8 cellular contexts compared by ENCODE assay signal in the genomic region with DNA sequence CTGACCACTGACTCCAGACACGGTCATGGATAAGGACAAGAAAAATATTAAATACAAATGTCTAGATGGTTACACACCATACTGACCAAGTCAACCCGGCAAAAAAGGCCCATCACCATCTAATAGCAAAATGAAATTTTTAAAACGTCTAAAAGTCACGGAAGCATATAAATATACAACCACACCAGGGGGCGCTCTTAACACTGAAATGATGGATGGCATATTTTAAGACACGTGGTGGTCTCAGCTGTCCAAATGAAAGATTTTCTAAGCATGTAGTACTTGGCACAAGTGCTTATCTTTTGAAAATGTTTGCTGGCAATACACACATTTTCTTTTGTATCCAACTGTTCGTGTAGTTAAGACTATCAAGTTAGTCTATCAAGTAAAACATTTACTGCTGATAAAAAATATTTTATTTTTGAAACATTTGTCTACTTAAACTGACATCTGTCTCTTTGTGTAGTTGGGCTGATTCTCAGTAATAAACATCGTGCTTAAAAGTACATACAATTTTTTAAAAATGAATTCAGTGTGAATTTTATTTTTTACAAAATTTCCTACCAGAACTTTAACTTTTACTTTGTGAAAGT.
A peak's percentile ranks its signal among the peaks of the same experiment; 100 is the strongest.
DNase-seq lines count a peak whose midpoint lies in the region; ATAC-seq and TF ChIP-seq lines count a peak whose summit lies in the region.

No MANE protein-coding gene starts in this region.

- no peaks in the 10 kb centered on the region for H3K9me3 ChIP-seq in PC-3 (ENCODE audit: low read length)

- no peaks in the 10 kb centered on the region for H3F3A ChIP-seq in PC-3 (ENCODE audit: low read length, unreplicated experiment)

- intact Hi-C loops in PC-3 (cut with micrococcal nuclease) = loop anchor here (5.0 kb wide), 1 partner anchor 538 kb away; no protein-coding TSS in a partner anchor

- H3K27me3 Mint-ChIP-seq in activated naive CD8-positive, alpha-beta T cell treated with anti-CD3 and anti-CD28 coated beads, Interleukin-2, amount 50 U/mL, for 24 hours = no peaks in the 10 kb centered on the region
- H3K27me3 Mint-ChIP-seq in immature natural killer cell (ENCODE audit: low read depth in 3 of 3) = no peaks in the 10 kb centered on the region

- H3K27ac Mint-ChIP-seq in activated naive CD8-positive, alpha-beta T cell treated with anti-CD3 and anti-CD28 coated beads, Interleukin-2, amount 50 U/mL, for 24 hours = no peak overlapping the region
- no peak overlapping the region for H3K27ac Mint-ChIP-seq in immature natural killer cell

- no peaks in the 10 kb centered on the region for H3K36me3 ChIP-seq in PC-3 (ENCODE audit: low read depth, low read length)

- no TSS peak for BruUV-seq in PC-3 (replicated peaks; lab: Mats Ljungman, UMichigan)

- H3K4me3 ChIP-seq in AG10803 (ENCODE audit: low read length) = no peak overlapping the region
- H3K4me3 ChIP-seq in HL-60 (replicated peaks; ENCODE audit: insufficient read depth, low read length) = no peak overlapping the region
- no peak overlapping the region for H3K4me3 ChIP-seq in PC-3 (ENCODE audit: low read length)

- CTCF ChIA-PET in PC-3 (lab: Charles Lee) = no interaction called here

- in situ Hi-C loops in GM13977 (cut with MboI; ENCODE audit: low pct_unique_long_range_greater_than_20kb, low sequenced_read_pairs, unreplicated experiment) = no loop called here

- no peaks in the 10 kb centered on the region for H3K9me2 ChIP-seq in PC-3 (replicated peaks; ENCODE audit: low read length)

- no peaks in the 10 kb centered on the region for H4K20me1 ChIP-seq in PC-3 (ENCODE audit: low read length)

- no peaks in the 10 kb centered on the region for H3K4me1 Mint-ChIP-seq in activated naive CD8-positive, alpha-beta T cell treated with anti-CD3 and anti-CD28 coated beads, Interleukin-2, amount 50 U/mL, for 24 hours
- peaks cover 15 to 16% of the 10 kb centered on the region in 2 donors for H3K4me1 Mint-ChIP-seq in immature natural killer cell

- DNase-seq in AG10803 (ENCODE audit: low read depth) = peak; percentile 40
- peak; percentile 20 for DNase-seq in GM13977 (ENCODE audit: low spot score)
- DNase-seq in HL-60 (ENCODE audit: low read depth in 1 of 2, low spot score in 1 of 2) = peak; percentile 12 to 62
- DNase-seq in PC-3 = peak; percentile 63
- peak; percentile 55 for DNase-seq in activated naive CD8-positive, alpha-beta T cell treated with anti-CD3 and anti-CD28 coated beads, Interleukin-2, amount 50 U/mL, for 24 hours
- DNase-seq in immature natural killer cell = peak; percentile 35 to 59 (median 47)
- DNase-seq in stimulated activated CD4-positive, alpha-beta T cell treated with anti-CD3 and anti-CD28 coated beads, Interleukin-2, amount 100 ng/mL, for 4 hours (ENCODE audit: low read depth) = peak; percentile 18

- H3K27ac ChIP-seq in HL-60 (replicated peaks) (no peak overlapping the region), PC-3 (ENCODE audit: low read length) (no peak overlapping the region)

- H3K36me3 Mint-ChIP-seq in activated naive CD8-positive, alpha-beta T cell treated with anti-CD3 and anti-CD28 coated beads, Interleukin-2, amount 50 U/mL, for 24 hours (ENCODE audit: low read depth) = no peaks in the 10 kb centered on the region
- H3K36me3 Mint-ChIP-seq in immature natural killer cell = no peaks in the 10 kb centered on the region

- no peak overlapping the region for H2AFZ ChIP-seq in PC-3 (ENCODE audit: low read length)

- TF ChIP-seq CTCF in AG10803 (conservative IDR thresholded peaks at IDR 0.05; ENCODE audit: low read length) = peak; percentile 72
- peak; percentile 69 for TF ChIP-seq CTCF in GM13977 (IDR thresholded peaks at IDR 0.05; ENCODE audit: extremely low read depth, insufficient read depth, missing control alignments)
- peak; percentile 23 for TF ChIP-seq CTCF in HL-60 (IDR thresholded peaks at IDR 0.05; ENCODE audit: insufficient read depth, low read length)
- peak; percentile 76 for TF ChIP-seq CTCF in PC-3 (conservative IDR thresholded peaks at IDR 0.05; ENCODE audit: low read depth, low read length)

- H3K9me3 Mint-ChIP-seq in activated naive CD8-positive, alpha-beta T cell treated with anti-CD3 and anti-CD28 coated beads, Interleukin-2, amount 50 U/mL, for 24 hours = no peaks in the 10 kb centered on the region
- no peaks in the 10 kb centered on the region for H3K9me3 Mint-ChIP-seq in immature natural killer cell

- H3K4me3 Mint-ChIP-seq in activated naive CD8-positive, alpha-beta T cell treated with anti-CD3 and anti-CD28 coated beads, Interleukin-2, amount 50 U/mL, for 24 hours = no peak overlapping the region
- no peak overlapping the region for H3K4me3 Mint-ChIP-seq in immature natural killer cell

- no peaks in the 10 kb centered on the region for H3K27me3 ChIP-seq in HL-60 (ENCODE audit: insufficient read depth, poor library complexity, severe bottlenecking)
- H3K27me3 ChIP-seq in PC-3 (ENCODE audit: low read length) = 0 out of 2 replicates have a peak, but pooled peaks cover 8% of the 10 kb centered on the region

- no peak overlapping the region for H3K4me2 ChIP-seq in PC-3 (ENCODE audit: low read length)

- no peaks in the 10 kb centered on the region for H3K79me2 ChIP-seq in PC-3 (ENCODE audit: low read length)

- no peaks in the 10 kb centered on the region for H3K4me1 ChIP-seq in PC-3 (ENCODE audit: insufficient read depth, low read length)

- no peak overlapping the region for H3K9ac ChIP-seq in PC-3 (ENCODE audit: low read length)

- no peak for ATAC-seq in PC-3
- peak; percentile 36 for ATAC-seq in activated naive CD8-positive, alpha-beta T cell treated with anti-CD3 and anti-CD28 coated beads, Interleukin-2, amount 50 U/mL, for 24 hours
- ATAC-seq in HG03135 (IDR thresholded peaks at IDR 0.05; ENCODE audit: unreplicated experiment) = no peak

- POLR2A ChIA-PET in PC-3 (lab: Charles Lee; ENCODE audit: unreplicated experiment) = no interaction called here

Comparison
In these comparisons a context has a peak if more than half of its experiments do, and no peak if none do; other contexts are left out.
1. CTCF ChIP-seq: peak in every context shown above with its lines; median percentile 76 in PC-3; 72 in AG10803; 69 in GM13977; 23 in HL-60.